In the genomic region with DNA sequence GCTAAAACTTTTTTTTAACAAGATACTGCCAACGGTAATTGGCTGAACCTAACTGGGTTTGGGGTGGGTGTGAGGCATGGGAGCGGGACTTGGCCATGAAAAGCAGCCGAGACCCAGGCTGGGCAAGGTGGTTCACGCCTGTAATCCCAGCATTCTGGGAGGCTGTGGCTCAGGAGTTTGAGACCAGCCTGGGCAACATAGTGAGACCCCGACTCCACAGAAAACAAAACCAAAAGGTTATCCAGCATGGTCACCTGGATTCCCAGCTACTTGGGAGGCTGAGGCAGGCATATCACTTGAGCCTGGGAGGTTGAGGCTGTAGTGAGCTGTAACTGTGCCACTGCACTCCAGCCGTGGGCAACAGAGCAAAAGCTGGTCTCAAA, we compare ENCODE assay signal across 1 cellular context.
TF ChIP-seq lines count a peak whose summit lies in the region.

No MANE protein-coding gene starts in this region.

TF ChIP-seq in GM23338, 12 proteins besides CTCF, POLR2A, EP300 and RAD21 (continued from another document):
- TF ChIP-seq, protein P1, sequence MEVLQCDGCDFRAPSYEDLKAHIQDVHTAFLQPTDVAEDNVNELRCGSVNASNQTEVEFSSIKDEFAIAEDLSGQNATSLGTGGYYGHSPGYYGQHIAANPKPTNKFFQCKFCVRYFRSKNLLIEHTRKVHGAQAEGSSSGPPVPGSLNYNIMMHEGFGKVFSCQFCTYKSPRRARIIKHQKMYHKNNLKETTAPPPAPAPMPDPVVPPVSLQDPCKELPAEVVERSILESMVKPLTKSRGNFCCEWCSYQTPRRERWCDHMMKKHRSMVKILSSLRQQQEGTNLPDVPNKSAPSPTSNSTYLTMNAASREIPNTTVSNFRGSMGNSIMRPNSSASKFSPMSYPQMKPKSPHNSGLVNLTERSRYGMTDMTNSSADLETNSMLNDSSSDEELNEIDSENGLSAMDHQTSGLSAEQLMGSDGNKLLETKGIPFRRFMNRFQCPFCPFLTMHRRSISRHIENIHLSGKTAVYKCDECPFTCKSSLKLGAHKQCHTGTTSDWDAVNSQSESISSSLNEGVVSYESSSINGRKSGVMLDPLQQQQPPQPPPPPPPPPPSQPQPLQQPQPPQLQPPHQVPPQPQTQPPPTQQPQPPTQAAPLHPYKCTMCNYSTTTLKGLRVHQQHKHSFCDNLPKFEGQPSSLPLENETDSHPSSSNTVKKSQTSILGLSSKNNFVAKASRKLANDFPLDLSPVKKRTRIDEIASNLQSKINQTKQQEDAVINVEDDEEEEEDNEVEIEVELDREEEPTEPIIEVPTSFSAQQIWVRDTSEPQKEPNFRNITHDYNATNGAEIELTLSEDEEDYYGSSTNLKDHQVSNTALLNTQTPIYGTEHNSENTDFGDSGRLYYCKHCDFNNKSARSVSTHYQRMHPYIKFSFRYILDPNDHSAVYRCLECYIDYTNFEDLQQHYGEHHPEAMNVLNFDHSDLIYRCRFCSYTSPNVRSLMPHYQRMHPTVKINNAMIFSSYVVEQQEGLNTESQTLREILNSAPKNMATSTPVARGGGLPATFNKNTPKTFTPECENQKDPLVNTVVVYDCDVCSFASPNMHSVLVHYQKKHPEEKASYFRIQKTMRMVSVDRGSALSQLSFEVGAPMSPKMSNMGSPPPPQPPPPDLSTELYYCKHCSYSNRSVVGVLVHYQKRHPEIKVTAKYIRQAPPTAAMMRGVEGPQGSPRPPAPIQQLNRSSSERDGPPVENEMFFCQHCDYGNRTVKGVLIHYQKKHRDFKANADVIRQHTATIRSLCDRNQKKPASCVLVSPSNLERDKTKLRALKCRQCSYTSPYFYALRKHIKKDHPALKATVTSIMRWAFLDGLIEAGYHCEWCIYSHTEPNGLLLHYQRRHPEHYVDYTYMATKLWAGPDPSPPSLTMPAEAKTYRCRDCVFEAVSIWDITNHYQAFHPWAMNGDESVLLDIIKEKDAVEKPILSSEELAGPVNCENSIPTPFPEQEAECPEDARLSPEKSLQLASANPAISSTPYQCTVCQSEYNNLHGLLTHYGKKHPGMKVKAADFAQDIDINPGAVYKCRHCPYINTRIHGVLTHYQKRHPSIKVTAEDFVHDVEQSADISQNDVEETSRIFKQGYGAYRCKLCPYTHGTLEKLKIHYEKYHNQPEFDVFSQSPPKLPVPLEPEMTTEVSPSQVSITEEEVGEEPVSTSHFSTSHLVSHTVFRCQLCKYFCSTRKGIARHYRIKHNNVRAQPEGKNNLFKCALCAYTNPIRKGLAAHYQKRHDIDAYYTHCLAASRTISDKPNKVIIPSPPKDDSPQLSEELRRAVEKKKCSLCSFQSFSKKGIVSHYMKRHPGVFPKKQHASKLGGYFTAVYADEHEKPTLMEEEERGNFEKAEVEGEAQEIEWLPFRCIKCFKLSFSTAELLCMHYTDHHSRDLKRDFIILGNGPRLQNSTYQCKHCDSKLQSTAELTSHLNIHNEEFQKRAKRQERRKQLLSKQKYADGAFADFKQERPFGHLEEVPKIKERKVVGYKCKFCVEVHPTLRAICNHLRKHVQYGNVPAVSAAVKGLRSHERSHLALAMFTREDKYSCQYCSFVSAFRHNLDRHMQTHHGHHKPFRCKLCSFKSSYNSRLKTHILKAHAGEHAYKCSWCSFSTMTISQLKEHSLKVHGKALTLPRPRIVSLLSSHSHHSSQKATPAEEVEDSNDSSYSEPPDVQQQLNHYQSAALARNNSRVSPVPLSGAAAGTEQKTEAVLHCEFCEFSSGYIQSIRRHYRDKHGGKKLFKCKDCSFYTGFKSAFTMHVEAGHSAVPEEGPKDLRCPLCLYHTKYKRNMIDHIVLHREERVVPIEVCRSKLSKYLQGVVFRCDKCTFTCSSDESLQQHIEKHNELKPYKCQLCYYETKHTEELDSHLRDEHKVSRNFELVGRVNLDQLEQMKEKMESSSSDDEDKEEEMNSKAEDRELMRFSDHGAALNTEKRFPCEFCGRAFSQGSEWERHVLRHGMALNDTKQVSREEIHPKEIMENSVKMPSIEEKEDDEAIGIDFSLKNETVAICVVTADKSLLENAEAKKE (CRISPR knock-in tag; IDR thresholded peaks at IDR 0.05) = no peak
- TF ChIP-seq NANOG (IDR thresholded peaks at IDR 0.05; ENCODE audit: borderline replicate concordance) = no peak
